Comparison of ENCODE assay signal across 9 cellular contexts in genomic region chr10:72298774-72299519, GRCh38. TPM values are rescaled to one million over a fixed set of nuclear protein-coding genes. Genes with fewer than 3 reads are reported as not detected.
DNase-seq lines count a peak whose midpoint lies in the region; TF ChIP-seq lines count a peak whose summit lies in the region.
"Had no signal": no experiment of that assay in that cellular context is flagged by ENCODE, and none has a peak within 500 bp of the region (broad histone marks: within the 10 kb centered on the region; RNA-seq: fewer than 3 reads in every experiment).

No MANE protein-coding gene starts in this region.

- no peaks in the 10 kb centered on the region for H3K27me3 ChIP-seq in DOHH2 (ENCODE audit: control insufficient read depth, low read length)
- no peaks in the 10 kb centered on the region for H3K27me3 ChIP-seq in WERI-Rb-1 (ENCODE audit: insufficient read depth, low read depth, severe bottlenecking)
- no peaks in the 10 kb centered on the region for H3K27me3 ChIP-seq in fibroblast of lung (ENCODE audit: control insufficient read depth, insufficient read depth, low read length)
- H3K27me3 ChIP-seq: MG63 had no signal

- H3K27ac ChIP-seq in DOHH2 (ENCODE audit: low read depth, low read length): no peak overlapping the region
- H3K27ac ChIP-seq in WERI-Rb-1: peak overlapping the region; percentile 89
- H3K27ac ChIP-seq in fibroblast of lung (ENCODE audit: insufficient read depth, low read length): peak overlapping the region; percentile 96
- peak overlapping the region in 19 of 21 experiments; percentile 28 to 99 (median 95) for H3K27ac ChIP-seq in skin epidermis

- no peaks in the 10 kb centered on the region for H3K9me3 ChIP-seq in DOHH2 (ENCODE audit: control insufficient read depth, insufficient read depth, low read length)
- H3K9me3 ChIP-seq in WERI-Rb-1 (ENCODE audit: severe bottlenecking): no peaks in the 10 kb centered on the region
- no peaks in the 10 kb centered on the region for H3K9me3 ChIP-seq in fibroblast of lung (ENCODE audit: control insufficient read depth, insufficient read depth, low read depth, low read length)
- H3K9me3 ChIP-seq: MG63 had no signal

- DNase-seq in WERI-Rb-1 (no peak), fibroblast of lung (ENCODE audit: low read depth in 2 of 2) (no peak), NCI-H187 (lab: John Stamatoyannopoulos, UW) (no peak), NCI-H146 treated with DMSO at 0.1 percent for 48 hours (lab: John Stamatoyannopoulos, UW; ENCODE audit: unreplicated experiment) (no peak), SKM-1 treated with dmso at 0.1 percent for 144 hours (lab: John Stamatoyannopoulos, UW; ENCODE audit: unreplicated experiment) (no peak)
- no peak for DNase-seq in stimulated activated CD4-positive, alpha-beta T cell treated with anti-CD3 and anti-CD28 coated beads, Interleukin-1b, Interleukin-23, amount 100 ng/mL, for 48 hours
- DNase-seq: MG63 had no signal

- H4K20me1 ChIP-seq in DOHH2 (ENCODE audit: control insufficient read depth, insufficient read depth, low read depth, low read length) (no peaks in the 10 kb centered on the region), fibroblast of lung (ENCODE audit: control insufficient read depth, extremely low read depth, insufficient read depth, low read length) (no peaks in the 10 kb centered on the region)

- no peak overlapping the region for H2AFZ ChIP-seq in fibroblast of lung (ENCODE audit: low read length)

- no peak for TF ChIP-seq CTCF in DOHH2 (IDR thresholded peaks at IDR 0.05; ENCODE audit: low read depth, low read length, poor library complexity, severe bottlenecking)
- no peak for TF ChIP-seq CTCF in WERI-Rb-1 (IDR thresholded peaks at IDR 0.05; ENCODE audit: low read depth, low read length)
- TF ChIP-seq CTCF in fibroblast of lung (conservative IDR thresholded peaks at IDR 0.05 in 1 of 2, IDR thresholded peaks at IDR 0.05 in 1 of 2; ENCODE audit: low read depth in 1 of 2, low read length in 2 of 2): no peak

- H3K4me3 ChIP-seq in DOHH2 (ENCODE audit: low read length) (peak overlapping the region; percentile 86; the same call in 1 of the 2 replicates), WERI-Rb-1 (ENCODE audit: low read depth, low read length) (no peak overlapping the region), fibroblast of lung (replicated peaks in 1 of 4; ENCODE audit: control extremely low read depth in 1 of 4, insufficient read depth in 1 of 4, low read depth in 3 of 4, low read length in 4 of 4) (no peak overlapping the region), skin epidermis (no peak overlapping the region)
- H3K4me3 ChIP-seq: MG63 had no signal

- H3K79me2 ChIP-seq in DOHH2 (ENCODE audit: control insufficient read depth, low read length) (no peaks in the 10 kb centered on the region), fibroblast of lung (ENCODE audit: control insufficient read depth, insufficient read depth, low read length) (no peaks in the 10 kb centered on the region)

- H3K4me2 ChIP-seq in DOHH2 (ENCODE audit: low read length) (peak overlapping the region; percentile 95), fibroblast of lung (ENCODE audit: extremely low read depth, insufficient read depth, low read length) (no peak overlapping the region)

- H3F3A ChIP-seq in DOHH2 (ENCODE audit: control insufficient read depth, insufficient read depth): peaks cover 28% of the 10 kb centered on the region; the same call in 1 of the 2 replicates

- H3K36me3 ChIP-seq in DOHH2 (ENCODE audit: control insufficient read depth, low read length) (no peaks in the 10 kb centered on the region), WERI-Rb-1 (no peaks in the 10 kb centered on the region), fibroblast of lung (ENCODE audit: control insufficient read depth, insufficient read depth, low read length) (no peaks in the 10 kb centered on the region)
- H3K36me3 ChIP-seq: MG63 had no signal

- no peaks in the 10 kb centered on the region for H3K9me2 ChIP-seq in DOHH2 (replicated peaks; ENCODE audit: control insufficient read depth, low read length)

- no peak overlapping the region for H3K9ac ChIP-seq in fibroblast of lung (ENCODE audit: insufficient read depth, low read length)

- H3K4me1 ChIP-seq in DOHH2 (ENCODE audit: control insufficient read depth, low read length) (peaks cover 85% of the 10 kb centered on the region), fibroblast of lung (ENCODE audit: control insufficient read depth, extremely low read depth, insufficient read depth, low read length) (peaks cover 11% of the 10 kb centered on the region)

RNA-seq across cellular contexts. Expression of gene DDIT4, which starts 25.2 kb away (rescaled TPM):
- 662 and 712 TPM in 2 replicates for total RNA-seq in fibroblast of lung
- polyA plus RNA-seq in fibroblast of lung: 26.3 and 51.3 TPM in 2 replicates
- polyA plus RNA-seq in fibroblast of lung (2012): 41.9 and 71.5 TPM in 2 replicates
- 16.6 and 31.2 TPM in 2 replicates for polyA minus RNA-seq in fibroblast of lung (ENCODE audit: low replicate concordance)

RNA-seq across cellular contexts. Expression of gene DNAJB12, which starts 55.8 kb away (rescaled TPM):
- total RNA-seq in fibroblast of lung: 20.5 and 26.3 TPM in 2 replicates
- polyA plus RNA-seq in fibroblast of lung: 16.0 and 17.2 TPM in 2 replicates
- polyA plus RNA-seq in fibroblast of lung (2012): 28.0 and 28.7 TPM in 2 replicates
- 36.0 and 54.5 TPM in 2 replicates for polyA minus RNA-seq in fibroblast of lung (ENCODE audit: low replicate concordance)
